In the genomic region with DNA sequence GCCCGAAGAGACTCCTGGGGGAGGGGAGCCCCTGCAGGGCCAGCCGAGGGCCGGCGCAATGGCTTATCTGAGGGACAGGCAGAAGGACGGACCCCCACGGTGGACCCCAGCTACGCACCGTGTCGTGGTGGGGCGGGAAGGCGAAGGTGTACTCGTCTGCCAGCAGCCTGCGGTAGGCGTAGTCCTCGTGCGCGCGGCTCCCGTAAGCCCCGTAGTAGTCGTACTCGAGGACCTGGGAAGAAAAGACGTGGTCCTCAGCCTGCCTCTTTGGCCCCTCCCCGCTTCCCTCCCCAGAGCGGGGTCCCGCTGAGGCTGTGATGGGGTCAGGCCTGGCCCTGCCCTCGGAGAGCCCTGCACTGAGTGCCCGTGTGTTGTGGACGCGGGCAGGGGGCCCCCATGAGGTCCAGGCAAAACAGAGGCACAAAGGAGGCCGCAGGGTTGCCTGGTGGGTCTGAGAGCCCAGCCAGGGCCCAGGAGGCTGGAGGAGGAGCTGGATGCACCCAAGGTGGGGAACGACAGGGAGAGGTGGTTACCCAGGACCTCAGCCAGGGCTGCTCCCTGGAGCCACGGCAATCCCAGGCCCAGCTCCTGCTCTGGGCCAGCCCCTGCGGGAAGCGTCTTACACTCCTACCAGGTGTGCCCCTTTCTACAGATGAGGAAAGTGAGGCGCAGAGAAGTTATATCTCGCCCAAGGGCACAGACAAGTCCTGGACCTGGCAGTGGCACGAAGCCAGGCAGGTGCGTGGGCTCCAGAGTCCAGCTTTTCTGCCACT, we compare ENCODE assay signal across 1 cellular context.
A peak's percentile ranks its signal among the peaks of the same experiment; 100 is the strongest.
TF ChIP-seq lines count a peak whose summit lies in the region.

No MANE protein-coding gene starts in this region.

TF ChIP-seq in H1, 55 proteins besides CTCF, POLR2A, EP300 and RAD21:
- TF ChIP-seq, protein P1, sequence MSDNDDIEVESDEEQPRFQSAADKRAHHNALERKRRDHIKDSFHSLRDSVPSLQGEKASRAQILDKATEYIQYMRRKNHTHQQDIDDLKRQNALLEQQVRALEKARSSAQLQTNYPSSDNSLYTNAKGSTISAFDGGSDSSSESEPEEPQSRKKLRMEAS (IDR thresholded peaks at IDR 0.05): peak; percentile 70
- TF ChIP-seq E2F6 (IDR thresholded peaks at IDR 0.05) (peak; percentile 81), GTF2F1 (IDR thresholded peaks at IDR 0.05; ENCODE audit: borderline replicate concordance, low read depth, low read length) (no peak)
